26 cellular contexts compared by ENCODE assay signal in the genomic region with DNA sequence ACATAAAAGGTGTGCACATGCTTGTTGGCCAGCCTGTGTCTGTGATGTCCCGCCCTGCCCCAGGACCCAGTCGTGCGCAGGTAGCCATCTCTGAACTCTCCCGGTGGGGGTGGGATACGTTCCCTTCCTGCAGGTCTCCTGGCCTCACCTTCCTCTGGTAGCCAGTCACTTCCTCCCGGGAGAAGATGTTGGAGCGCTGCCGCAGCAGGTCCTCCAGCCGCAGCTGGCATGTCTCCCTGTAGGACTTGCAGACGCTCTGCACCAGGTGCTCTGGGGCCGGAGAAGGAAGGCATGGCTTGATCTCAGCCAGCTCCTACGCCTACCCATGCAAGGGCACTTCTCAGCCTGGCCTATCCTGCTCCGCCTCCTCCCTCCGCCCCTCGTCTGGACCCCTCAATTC. TPM values are rescaled to one million over a fixed set of nuclear protein-coding genes. Genes with fewer than 3 reads are reported as not detected.
"Had no signal": no experiment of that assay in that cellular context is flagged by ENCODE, and none has a peak within 500 bp of the region (broad histone marks: within the 10 kb centered on the region; RNA-seq: fewer than 3 reads in every experiment).

No MANE protein-coding gene starts in this region.

- H3K27ac ChIP-seq: brain microvascular endothelial cell, cardiac muscle cell, SK-N-MC, VCaP had no signal

- H3K36me3 ChIP-seq: brain microvascular endothelial cell, cardiac muscle cell had no signal

- H3K27me3 Mint-ChIP-seq: activated CD4-positive, alpha-beta memory T cell treated with anti-CD3 and anti-CD28 coated beads for 36 hours; activated CD4-positive, alpha-beta T cell treated with anti-CD3 and anti-CD28 coated beads, Interleukin-2, amount 10 ng/mL, durations not matched to agents 7 days and 5 days; activated naive CD8-positive, alpha-beta T cell treated with anti-CD3 and anti-CD28 coated beads for 36 hours; T-cell had no signal

- H3K4me3 ChIP-seq: cardiac muscle cell, SK-N-MC had no signal

- DNase-seq: activated CD4-positive, alpha-beta memory T cell treated with anti-CD3 and anti-CD28 coated beads for 36 hours; activated CD4-positive, alpha-beta T cell treated with anti-CD3 and anti-CD28 coated beads, Interleukin-2, amount 10 ng/mL, durations not matched to agents 7 days and 5 days; activated CD4-positive, CD25-positive, alpha-beta regulatory T cell; activated CD8-positive, alpha-beta memory T cell treated with anti-CD3 and anti-CD28 coated beads for 24 hours; activated gamma-delta T cell treated with Interleukin-2 at 50 U/mL for 16 hours; activated naive CD4-positive, alpha-beta T cell treated with anti-CD3 and anti-CD28 coated beads, Interleukin-2, amount 10 ng/mL, durations not matched to agents 7 days and 5 days; activated naive CD8-positive, alpha-beta T cell treated with anti-CD3 and anti-CD28 coated beads for 36 hours; activated T-cell treated with anti-CD3 and anti-CD28 coated beads, Interleukin-2, amount 50 U/mL, for 4 hours; brain microvascular endothelial cell; NCI-H1092; NCI-H1417; NCI-H1930; NCI-H2171 treated with DMSO at 0.1 percent for 48 hours; NCI-H226; NCI-H526 treated with DMSO at 0.1 percent for 48 hours; NCI-H82; T-cell had no signal

- ATAC-seq: activated T-cell treated with anti-CD3 and anti-CD28 coated beads, Interleukin-2, amount 50 U/mL, for 4 hours; Right ventricle myocardium inferior; T-cell had no signal

- H3K36me3 Mint-ChIP-seq: activated CD4-positive, alpha-beta memory T cell treated with anti-CD3 and anti-CD28 coated beads for 36 hours; activated naive CD4-positive, alpha-beta T cell treated with anti-CD3 and anti-CD28 coated beads, Interleukin-2, amount 10 ng/mL, durations not matched to agents 7 days and 5 days; activated naive CD8-positive, alpha-beta T cell treated with anti-CD3 and anti-CD28 coated beads for 36 hours; T-cell had no signal

- H3K27ac Mint-ChIP-seq: activated CD4-positive, alpha-beta memory T cell treated with anti-CD3 and anti-CD28 coated beads for 36 hours; activated naive CD4-positive, alpha-beta T cell treated with anti-CD3 and anti-CD28 coated beads, Interleukin-2, amount 10 ng/mL, durations not matched to agents 7 days and 5 days; activated naive CD8-positive, alpha-beta T cell treated with anti-CD3 and anti-CD28 coated beads for 36 hours had no signal

- H3K27me3 ChIP-seq: brain microvascular endothelial cell, cardiac muscle cell had no signal

- H3K4me3 Mint-ChIP-seq: activated CD4-positive, alpha-beta memory T cell treated with anti-CD3 and anti-CD28 coated beads for 36 hours; activated CD4-positive, alpha-beta T cell treated with anti-CD3 and anti-CD28 coated beads, Interleukin-2, amount 10 ng/mL, durations not matched to agents 7 days and 5 days; activated naive CD4-positive, alpha-beta T cell treated with anti-CD3 and anti-CD28 coated beads, Interleukin-2, amount 10 ng/mL, durations not matched to agents 7 days and 5 days; activated naive CD8-positive, alpha-beta T cell treated with anti-CD3 and anti-CD28 coated beads for 36 hours; activated T-cell treated with anti-CD3 and anti-CD28 coated beads, Interleukin-2, amount 50 U/mL, for 4 hours; T-cell had no signal

RNA-seq across cellular contexts. Expression of gene LINGO4, which starts 9.2 kb away (rescaled TPM):
- total RNA-seq: activated naive CD8-positive, alpha-beta T cell treated with anti-CD3 and anti-CD28 coated beads for 36 hours; cardiac muscle cell; MCF 10A; NCI-H460; OCI-LY7; RPMI7951; T-helper 2 cell treated with Interferon-gamma antibody and Interleukin-4, amounts not matched to agents 100 ng/mL and 5 ng/mL, for 36 hours had no signal

RNA-seq across cellular contexts. Expression of gene RORC, which starts 17.2 kb away (rescaled TPM):
- total RNA-seq: cardiac muscle cell, OCI-LY7, RPMI7951 had no signal

RNA-seq across cellular contexts. Expression of gene C2CD4D, which starts 25.2 kb away (rescaled TPM):
- total RNA-seq: cardiac muscle cell, MCF 10A, NCI-H460, OCI-LY7, Right ventricle myocardium inferior, RPMI7951 had no signal

RNA-seq across cellular contexts. Expression of gene THEM5, which starts 39.1 kb away (rescaled TPM):
- total RNA-seq: activated CD4-positive, alpha-beta memory T cell treated with anti-CD3 and anti-CD28 coated beads for 36 hours; activated CD4-positive, alpha-beta T cell treated with anti-CD3 and anti-CD28 coated beads, Interleukin-2, amount 10 ng/mL, durations not matched to agents 7 days and 5 days; activated naive CD8-positive, alpha-beta T cell treated with anti-CD3 and anti-CD28 coated beads for 36 hours; activated T-cell treated with anti-CD3 and anti-CD28 coated beads, Interleukin-2, amount 50 U/mL, for 4 hours; cardiac muscle cell; MCF 10A; NCI-H460; OCI-LY7; Right ventricle myocardium inferior; RPMI7951; T-cell; T-helper 2 cell treated with Interferon-gamma antibody and Interleukin-4, amounts not matched to agents 100 ng/mL and 5 ng/mL, for 36 hours had no signal
